Comparison of ENCODE assay signal across 26 cellular contexts in the genomic region with DNA sequence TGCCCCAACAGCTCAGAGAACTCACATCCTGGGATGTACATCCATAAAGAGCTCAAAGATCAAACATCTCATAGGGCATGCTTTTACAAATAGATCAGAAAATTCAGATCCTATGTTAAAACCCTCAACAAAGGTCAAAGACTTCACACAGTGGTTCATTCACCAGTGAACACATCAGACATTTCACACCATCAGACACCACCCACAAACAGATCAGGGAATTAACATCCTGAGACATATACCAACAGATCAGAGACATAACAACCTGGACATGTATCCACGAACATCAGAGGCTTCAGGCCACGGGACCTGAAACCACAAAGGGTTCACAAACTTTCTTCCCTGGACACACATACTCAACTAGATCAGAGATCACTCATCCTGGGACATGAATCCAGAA. TPM values are rescaled to one million over a fixed set of nuclear protein-coding genes. Genes with fewer than 3 reads are reported as not detected.
"Had no signal": no experiment of that assay in that cellular context is flagged by ENCODE, and none has a peak within 500 bp of the region (broad histone marks: within the 10 kb centered on the region; RNA-seq: fewer than 3 reads in every experiment).

No MANE protein-coding gene starts in this region.

- ATAC-seq: K562 had no signal

- H3K4me1 Mint-ChIP-seq: activated B cell treated with CpG ODN at 0.5 μM for 24 hours had no signal

- H3K9me3 Mint-ChIP-seq: activated B cell treated with CpG ODN at 0.5 μM for 24 hours; activated CD4-positive, alpha-beta T cell treated with anti-CD3 and anti-CD28 coated beads, Interleukin-2, amount 10 ng/mL, durations not matched to agents 24 days and 14 days; activated T-helper 2 cell treated with anti-CD3 and anti-CD28 coated beads, Interferon-gamma antibody, Interleukin-2, Interleukin-4, amounts not matched to agents 10 μg/mL and 5 μg/mL and 100 μg/mL, durations not matched to agents 14 hours and 24 hours and 36 hours had no signal

- H3K27ac Mint-ChIP-seq: activated B cell treated with CpG ODN at 0.5 μM for 24 hours; activated CD4-positive, alpha-beta T cell treated with anti-CD3 and anti-CD28 coated beads, Interleukin-2, amount 10 ng/mL, durations not matched to agents 24 days and 14 days; activated naive CD4-positive, alpha-beta T cell treated with anti-CD3 and anti-CD28 coated beads, Interleukin-2, amount 10 ng/mL, durations not matched to agents 7 days and 5 days; activated naive CD8-positive, alpha-beta T cell treated with anti-CD3 and anti-CD28 coated beads, Interleukin-2, amount 10 ng/mL, durations not matched to agents 7 days and 5 days; activated T-helper 2 cell treated with anti-CD3 and anti-CD28 coated beads, Interferon-gamma antibody, Interleukin-2, Interleukin-4, amounts not matched to agents 10 μg/mL and 5 μg/mL and 100 μg/mL, durations not matched to agents 14 hours and 24 hours and 36 hours; T-helper 17 cell had no signal

- H3K27me3 Mint-ChIP-seq: activated B cell treated with CpG ODN at 0.5 μM for 24 hours; activated CD4-positive, alpha-beta T cell treated with anti-CD3 and anti-CD28 coated beads, Interleukin-2, amount 10 ng/mL, durations not matched to agents 24 days and 14 days; activated naive CD4-positive, alpha-beta T cell treated with anti-CD3 and anti-CD28 coated beads, Interleukin-2, amount 10 ng/mL, durations not matched to agents 7 days and 5 days; activated naive CD8-positive, alpha-beta T cell treated with anti-CD3 and anti-CD28 coated beads, Interleukin-2, amount 10 ng/mL, durations not matched to agents 7 days and 5 days; T-helper 17 cell had no signal

- DNase-seq: activated B cell treated with CpG ODN at 0.5 μM for 24 hours; activated CD4-positive, alpha-beta T cell treated with anti-CD3 and anti-CD28 coated beads for 1 hour; activated CD4-positive, alpha-beta T cell treated with anti-CD3 and anti-CD28 coated beads, Interleukin-2, amount 50 U/mL, for 48 hours; activated gamma-delta T cell treated with Interleukin-2 at 50 U/mL for 16 hours; activated naive CD4-positive, alpha-beta T cell treated with anti-CD3 and anti-CD28 coated beads, Interleukin-2, amount 10 ng/mL, durations not matched to agents 7 days and 5 days; activated naive CD8-positive, alpha-beta T cell treated with anti-CD3 and anti-CD28 coated beads, Interleukin-2, amount 10 ng/mL, durations not matched to agents 7 days and 5 days; activated T-cell treated with anti-CD3 and anti-CD28 coated beads for 4 hours; activated T-cell treated with anti-CD3 and anti-CD28 coated beads, Interleukin-2, amount 50 U/mL, for 48 hours; aorta; caudate nucleus; Karpas-422; MM.1S; NCI-H1105 treated with DMSO at 0.1 percent for 48 hours; NCI-H1436 treated with DMSO at 0.1 percent for 48 hours; NCI-H187 treated with DMSO at 0.1 percent for 48 hours; NCI-H2081 treated with DMSO at 0.1 percent for 48 hours; NCI-H446; NCI-H524; PC-9; SHP77 treated with DMSO at 0.1 percent for 48 hours; T-helper 17 cell; T-helper 9 cell had no signal

- H3K4me3 Mint-ChIP-seq: activated B cell treated with CpG ODN at 0.5 μM for 24 hours; activated CD4-positive, alpha-beta T cell treated with anti-CD3 and anti-CD28 coated beads, Interleukin-2, amount 10 ng/mL, durations not matched to agents 24 days and 14 days; activated naive CD4-positive, alpha-beta T cell treated with anti-CD3 and anti-CD28 coated beads, Interleukin-2, amount 10 ng/mL, durations not matched to agents 7 days and 5 days; activated naive CD8-positive, alpha-beta T cell treated with anti-CD3 and anti-CD28 coated beads, Interleukin-2, amount 10 ng/mL, durations not matched to agents 7 days and 5 days; T-helper 17 cell had no signal

RNA-seq across cellular contexts. Expression of a gene that starts 41.6 kb away (rescaled TPM):
- total RNA-seq: activated B cell treated with CpG ODN at 0.5 μM for 24 hours; activated CD4-positive, alpha-beta T cell treated with anti-CD3 and anti-CD28 coated beads, Interleukin-2, amount 10 ng/mL, durations not matched to agents 24 days and 14 days; activated CD8-positive, alpha-beta memory T cell treated with anti-CD3 and anti-CD28 coated beads for 36 hours; activated naive CD8-positive, alpha-beta T cell treated with anti-CD3 and anti-CD28 coated beads, Interleukin-2, amount 10 ng/mL, durations not matched to agents 7 days and 5 days; activated T-helper 2 cell treated with anti-CD3 and anti-CD28 coated beads, Interferon-gamma antibody, Interleukin-2, Interleukin-4, amounts not matched to agents 10 μg/mL and 5 μg/mL and 100 μg/mL, durations not matched to agents 14 hours and 24 hours and 36 hours; aorta; PC-9; T-helper 17 cell had no signal
